In genomic region chr3:69013256-69014021, GRCh38 we compare ENCODE assay signal across 8 cellular contexts. TPM values are rescaled to one million over a fixed set of nuclear protein-coding genes. Genes with fewer than 3 reads are reported as not detected.
DNase-seq lines count a peak whose midpoint lies in the region; ATAC-seq lines count a peak whose summit lies in the region.

Gene EOGT, minus strand, starts transcription at chr3:69013684. Its CDS starts 3,838 bp downstream, at chr3:69009846.

- H4K20me1 ChIP-seq in BLaER1, result no peaks in the 10 kb centered on the region

- H3K27me3 ChIP-seq in BLaER1 (no peaks in the 10 kb centered on the region), ectodermal cell (ENCODE audit: control insufficient read depth, insufficient read depth, low read length, poor library complexity, severe bottlenecking) (peaks cover 39% of the 10 kb centered on the region)

- H3K36me3 ChIP-seq in BLaER1 (peaks cover 27% of the 10 kb centered on the region), ectodermal cell (ENCODE audit: control insufficient read depth, insufficient read depth, low read length) (no peaks in the 10 kb centered on the region)

- CTCF ChIA-PET in activated CD8-positive, alpha-beta T cell treated with anti-CD3 and anti-CD28 coated beads, Interleukin-2, amount 10 ng/mL, durations not matched to agents 7 days and 5 days (lab: Charles Lee), result interaction anchor here (1.0 to 1.8 kb wide), 6 partner anchors 13 to 106 kb away, joined by 3 to 5 read pairs (median 4); partner anchors contain the start of gene ARL6IP5

- H3K27ac Mint-ChIP-seq in activated CD8-positive, alpha-beta T cell treated with anti-CD3 and anti-CD28 coated beads, Interleukin-2, amount 10 ng/mL, durations not matched to agents 7 days and 5 days, result peak within 1 kb of the TSS; percentile 84

- H3K36me3 Mint-ChIP-seq in activated CD8-positive, alpha-beta T cell treated with anti-CD3 and anti-CD28 coated beads, Interleukin-2, amount 10 ng/mL, durations not matched to agents 7 days and 5 days (ENCODE audit: low read depth), result peaks cover 36% of the 10 kb centered on the region

- no peaks in the 10 kb centered on the region for H3K27me3 Mint-ChIP-seq in activated CD8-positive, alpha-beta T cell treated with anti-CD3 and anti-CD28 coated beads, Interleukin-2, amount 10 ng/mL, durations not matched to agents 7 days and 5 days (ENCODE audit: low read depth)

- H3K4me3 ChIP-seq in BLaER1 (peak within 1 kb of the TSS; percentile 82), ectodermal cell (ENCODE audit: insufficient read depth, low read depth, low read length) (peak within 1 kb of the TSS; percentile 54)

- 0 to 1% methylated on average over 95 of the region's 95 CpGs for WGBS in ectodermal cell, 2 experiments

- peak within 1 kb of the TSS; percentile 88 for H3K9ac ChIP-seq in BLaER1

- peaks cover 26% of the 10 kb centered on the region for H3K4me1 ChIP-seq in BLaER1
- H3K4me1 ChIP-seq in ectodermal cell (ENCODE audit: control insufficient read depth, insufficient read depth, low read length), result peaks cover 14% of the 10 kb centered on the region

- peaks cover 5% of the 10 kb centered on the region for H3K9me3 Mint-ChIP-seq in activated CD8-positive, alpha-beta T cell treated with anti-CD3 and anti-CD28 coated beads, Interleukin-2, amount 10 ng/mL, durations not matched to agents 7 days and 5 days (ENCODE audit: insufficient read depth)

- POLR2A ChIA-PET in activated CD8-positive, alpha-beta T cell treated with anti-CD3 and anti-CD28 coated beads, Interleukin-2, amount 10 ng/mL, durations not matched to agents 7 days and 5 days (lab: Charles Lee), result interaction anchor here (0.6 to 0.9 kb wide), 3 partner anchors 81 to 189 kb away, joined by 3 to 4 read pairs (median 3); no protein-coding TSS in a partner anchor

- no peaks in the 10 kb centered on the region for H3K9me3 ChIP-seq in BLaER1
- H3K9me3 ChIP-seq in ectodermal cell (ENCODE audit: control insufficient read depth, low read length), result no peaks in the 10 kb centered on the region

- H3K27ac ChIP-seq in BLaER1 (peak within 1 kb of the TSS; percentile 88), ectodermal cell (ENCODE audit: insufficient read depth, low read depth, low read length, poor library complexity, severe bottlenecking) (no peak within 1 kb of the TSS)

- peak within 1 kb of the TSS; percentile 79 for H3K4me3 Mint-ChIP-seq in activated CD8-positive, alpha-beta T cell treated with anti-CD3 and anti-CD28 coated beads, Interleukin-2, amount 10 ng/mL, durations not matched to agents 7 days and 5 days

- H3K4me1 Mint-ChIP-seq in activated CD8-positive, alpha-beta T cell treated with anti-CD3 and anti-CD28 coated beads, Interleukin-2, amount 10 ng/mL, durations not matched to agents 7 days and 5 days (ENCODE audit: low read depth), result peaks cover 23% of the 10 kb centered on the region

- ATAC-seq in GM19025 (IDR thresholded peaks at IDR 0.05; ENCODE audit: low read depth, unreplicated experiment), result peak; percentile 79
- peak; percentile 82 for ATAC-seq in HG03280 (IDR thresholded peaks at IDR 0.05; ENCODE audit: unreplicated experiment)
- peak; percentile 91 for ATAC-seq in activated CD8-positive, alpha-beta T cell treated with anti-CD3 and anti-CD28 coated beads, Interleukin-2, amount 10 ng/mL, durations not matched to agents 7 days and 5 days

- DNase-seq in NCI-H774 (lab: John Stamatoyannopoulos, UW), result peak; percentile 14
- DNase-seq in activated CD8-positive, alpha-beta T cell treated with anti-CD3 and anti-CD28 coated beads, Interleukin-2, amount 10 ng/mL, durations not matched to agents 7 days and 5 days, result peak; percentile 83
- DNase-seq in lung microvascular endothelial cell (ENCODE audit: low read depth in 2 of 2), result peak; percentile 79 to 92
- DNase-seq in stimulated activated CD8-positive, alpha-beta memory T cell treated with anti-CD3 and anti-CD28 coated beads, Interleukin-12 subunit alpha, Interleukin-12 subunit beta, amount 100 ng/mL, for 24 hours (ENCODE audit: extremely low read depth), result peak; percentile 54

- H3K4me2 ChIP-seq in BLaER1, result peak within 1 kb of the TSS; percentile 91

RNA-seq across cellular contexts. Expression of gene EOGT, which starts in this region (rescaled TPM):
- 10 to 100 TPM in 1 of 2 experiments, 1 to 10 TPM in 1; 9.4 to 13.6 TPM for total RNA-seq in activated CD8-positive, alpha-beta T cell treated with anti-CD3 and anti-CD28 coated beads, Interleukin-2, amount 10 ng/mL, durations not matched to agents 7 days and 5 days
- 3.6 TPM for polyA plus RNA-seq in ectodermal cell (2013, experiment 1 of 4)
- polyA plus RNA-seq in ectodermal cell (2013, experiment 2 of 4), result 3.5 TPM
- polyA plus RNA-seq in ectodermal cell (2013, experiment 3 of 4), result 3.4 TPM
- 3.5 TPM for polyA plus RNA-seq in ectodermal cell (2013, experiment 4 of 4)
- total RNA-seq in lung microvascular endothelial cell, result 23.4 and 40.5 TPM in 2 replicates

Comparison
In these comparisons a context has a peak if more than half of its experiments do, and no peak if none do; other contexts are left out.
1. DNase-seq: peak in every context shown above with its lines; median percentile 86 in lung microvascular endothelial cell; 83 in activated CD8-positive, alpha-beta T cell treated with anti-CD3 and anti-CD28 coated beads, Interleukin-2, amount 10 ng/mL, durations not matched to agents 7 days and 5 days; 54 in stimulated activated CD8-positive, alpha-beta memory T cell treated with anti-CD3 and anti-CD28 coated beads, Interleukin-12 subunit alpha, Interleukin-12 subunit beta, amount 100 ng/mL, for 24 hours; 14 in NCI-H774.